Comparison of ENCODE assay signal across 10 cellular contexts in the genomic region with DNA sequence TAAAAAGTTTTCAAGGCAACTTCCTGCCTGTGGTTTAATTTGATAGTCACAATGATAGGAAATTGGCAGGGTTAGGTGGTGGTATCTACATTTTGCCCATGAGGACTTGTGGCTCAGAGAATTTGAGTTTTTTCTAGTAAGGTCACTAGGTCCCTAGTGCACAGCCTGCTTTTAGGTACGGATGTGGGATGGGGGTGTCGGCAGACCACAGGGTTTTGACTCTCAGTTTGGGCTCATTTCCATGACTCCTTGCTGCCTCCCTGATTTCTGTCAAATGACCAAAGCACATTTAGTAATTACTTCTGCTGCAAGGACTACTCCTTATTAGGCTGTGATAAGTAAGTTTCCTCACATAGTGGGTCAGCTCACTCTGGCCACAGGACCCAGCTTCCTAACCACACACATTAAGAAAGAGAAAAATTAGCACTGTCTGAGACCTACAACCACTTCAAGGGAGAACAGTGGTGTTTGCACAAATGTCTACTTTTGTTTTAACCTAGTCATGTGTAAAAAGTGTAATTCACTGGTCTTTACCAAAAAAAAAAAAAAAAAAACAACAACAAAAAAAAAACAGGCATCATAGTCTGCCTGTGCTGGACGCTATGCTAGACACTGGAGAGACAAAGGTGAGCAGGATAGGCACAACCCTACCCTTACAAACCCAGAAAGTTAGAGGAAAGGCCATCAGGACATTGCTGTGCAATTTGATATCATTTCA. TPM values are rescaled to one million over a fixed set of nuclear protein-coding genes. Genes with fewer than 3 reads are reported as not detected.
DNase-seq lines count a peak whose midpoint lies in the region; ATAC-seq and TF ChIP-seq lines count a peak whose summit lies in the region.
"Had no signal": no experiment of that assay in that cellular context is flagged by ENCODE, and none has a peak within 500 bp of the region (broad histone marks: within the 10 kb centered on the region; RNA-seq: fewer than 3 reads in every experiment).

No MANE protein-coding gene starts in this region.

- peak overlapping the region; percentile 85 to 98 (median 94) for H3K4me3 Mint-ChIP-seq in naive thymus-derived CD8-positive, alpha-beta T cell

- no peaks in the 10 kb centered on the region for H3K27me3 ChIP-seq in A673 (replicated peaks; ENCODE audit: insufficient read depth, low read depth, low read length, poor library complexity)

- peak; percentile 20 for ATAC-seq in HG03139 (IDR thresholded peaks at IDR 0.05; ENCODE audit: unreplicated experiment)
- ATAC-seq in naive thymus-derived CD8-positive, alpha-beta T cell = peak; percentile 11 to 13
- no peak for ATAC-seq in esophagus mucosa
- ATAC-seq: sciatic nerve had no signal

- H3K4me3 ChIP-seq in GM12875 (ENCODE audit: low read depth, low read length) (peak overlapping the region; percentile 98), WI38 (ENCODE audit: low read depth, low read length) (peak overlapping the region; percentile 75), A673 (ENCODE audit: low read depth, low read length, poor library complexity, severe bottlenecking) (no peak overlapping the region)

- H3K4me1 Mint-ChIP-seq in naive thymus-derived CD8-positive, alpha-beta T cell = peaks cover 20 to 68% (median 49%) of the 10 kb centered on the region in 4 donors

- H3K36me3 Mint-ChIP-seq in naive thymus-derived CD8-positive, alpha-beta T cell = no peaks in the 10 kb centered on the region

- peak in 2 of 10 donors; percentile 8 to 26 for DNase-seq in naive thymus-derived CD8-positive, alpha-beta T cell
- no peak for DNase-seq in ureter (ENCODE audit: low spot score)
- DNase-seq in COLO829 (ENCODE audit: low spot score) = no peak
- DNase-seq in A673 (ENCODE audit: low spot score) = no peak
- DNase-seq: Right ventricle myocardium superior had no signal

- no peaks in the 10 kb centered on the region for H3K9me3 Mint-ChIP-seq in naive thymus-derived CD8-positive, alpha-beta T cell

- POLR2A ChIA-PET in naive thymus-derived CD8-positive, alpha-beta T cell (lab: Charles Lee) = interaction anchor here (1.5 kb wide), 1 partner anchor 18 kb away, joined by 5 read pairs; no protein-coding TSS in a partner anchor
- POLR2A ChIA-PET in A673 (lab: Charles Lee; ENCODE audit: low non-redundant PET) = no interaction called here

- no TSS peak for BruUV-seq in A673 (replicated peaks; lab: Mats Ljungman, UMichigan)

- H3K36me3 ChIP-seq in A673 (ENCODE audit: insufficient read depth, low read length, poor library complexity, severe bottlenecking) = no peaks in the 10 kb centered on the region

- CTCF ChIA-PET in A673 (lab: Charles Lee) = no interaction called here

- no peak for TF ChIP-seq CTCF in GM12875 (IDR thresholded peaks at IDR 0.05; ENCODE audit: borderline replicate concordance, insufficient read depth, low read depth, low read length)
- TF ChIP-seq CTCF in WI38 (IDR thresholded peaks at IDR 0.05; ENCODE audit: low read depth, low read length) = no peak
- no peak for TF ChIP-seq CTCF in A673 (conservative IDR thresholded peaks at IDR 0.05; ENCODE audit: low read depth, low read length)

- no peaks in the 10 kb centered on the region for H3K27me3 Mint-ChIP-seq in naive thymus-derived CD8-positive, alpha-beta T cell

- peaks cover 6% of the 10 kb centered on the region for H3K4me1 ChIP-seq in A673 (ENCODE audit: insufficient read depth, low read length, poor library complexity, severe bottlenecking)

- no peaks in the 10 kb centered on the region for H3K9me3 ChIP-seq in A673 (ENCODE audit: low read depth, low read length, poor library complexity, severe bottlenecking)

- peak overlapping the region in 8 of 10 donors; percentile 23 to 89 (median 74) for H3K27ac Mint-ChIP-seq in naive thymus-derived CD8-positive, alpha-beta T cell

- H3K27ac ChIP-seq in A673 (ENCODE audit: low read depth, low read length, poor library complexity, severe bottlenecking) = no peak overlapping the region

- intact Hi-C loops in A673 (cut with micrococcal nuclease; ENCODE audit: unreplicated experiment) = no loop called here

RNA-seq across cellular contexts. Expression of a gene that starts 43.7 kb away (rescaled TPM):
- 10 to 100 TPM; 21.7 to 21.8 TPM for total RNA-seq in naive thymus-derived CD8-positive, alpha-beta T cell
- 10 to 100 TPM; 29.6 to 41.1 (median 37.3) TPM for polyA plus RNA-seq in naive thymus-derived CD8-positive, alpha-beta T cell
- total RNA-seq in esophagus mucosa (29.8 TPM), ureter (24.0 TPM), A673 (2021) (57.1 and 57.6 TPM in 2 replicates)
